ENCODE assay signal across 17 cellular contexts in the genomic region with DNA sequence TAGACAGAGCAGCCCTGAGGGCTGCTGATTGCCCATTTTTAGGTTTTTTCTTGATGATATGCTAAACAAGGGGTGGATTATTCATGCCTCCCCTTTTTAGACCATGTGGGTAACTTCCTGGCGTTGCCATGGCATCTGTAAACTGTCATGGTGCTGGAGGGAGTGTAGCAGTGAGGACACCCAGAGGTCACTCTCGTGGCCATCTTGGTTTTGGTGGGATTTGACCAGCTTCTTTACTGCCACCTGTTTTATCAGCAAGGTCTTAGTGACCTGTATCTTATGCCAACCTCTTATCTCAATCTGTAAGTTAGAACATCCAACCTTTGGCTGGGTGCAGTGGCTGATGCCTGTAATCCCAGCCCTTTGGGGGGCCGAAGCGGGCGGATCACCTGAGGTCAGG.
"Had no signal": no experiment of that assay in that cellular context is flagged by ENCODE, and none has a peak within 500 bp of the region (broad histone marks: within the 10 kb centered on the region; RNA-seq: fewer than 3 reads in every experiment).

No MANE protein-coding gene starts in this region.

- H3K4me3 ChIP-seq: ascending aorta, cardiac muscle cell, gastroesophageal sphincter, left lung, prostate gland, right lobe of liver, smooth muscle cell, upper lobe of left lung had no signal

- DNase-seq: activated CD4-positive, alpha-beta T cell treated with anti-CD3 and anti-CD28 coated beads, Interleukin-2, amount 50 U/mL, for 48 hours; activated naive CD4-positive, alpha-beta T cell treated with anti-CD3 and anti-CD28 coated beads, Interleukin-2, amount 10 ng/mL, durations not matched to agents 7 days and 5 days; activated T-cell treated with anti-CD3 and anti-CD28 coated beads, Interleukin-2, amount 50 U/mL, for 24 hours; erythroblast; kidney; left lung; mammary epithelial cell; natural killer cell; right lobe of liver; stimulated activated naive CD8-positive, alpha-beta T cell treated with anti-CD3 and anti-CD28 coated beads, Interleukin-15, Interleukin-2, amounts not matched to agents 100 U/mL and 50 U/mL, for 24 hours had no signal

- H3K27ac ChIP-seq: ascending aorta, cardiac muscle cell, gastroesophageal sphincter, left lung, prostate gland, right lobe of liver, upper lobe of left lung, VCaP had no signal

- H3K4me2 ChIP-seq: smooth muscle cell had no signal

- H3K4me1 ChIP-seq: ascending aorta, gastroesophageal sphincter, left lung, prostate gland, right lobe of liver, upper lobe of left lung had no signal

- H3K36me3 ChIP-seq: ascending aorta, cardiac muscle cell, gastroesophageal sphincter, left lung, prostate gland, right lobe of liver, upper lobe of left lung had no signal

- H3K9me3 ChIP-seq: ascending aorta, gastroesophageal sphincter, left lung, prostate gland, right lobe of liver, upper lobe of left lung had no signal

- H3K4me3 Mint-ChIP-seq: activated naive CD4-positive, alpha-beta T cell treated with anti-CD3 and anti-CD28 coated beads, Interleukin-2, amount 10 ng/mL, durations not matched to agents 7 days and 5 days; activated T-cell treated with anti-CD3 and anti-CD28 coated beads, Interleukin-2, amount 50 U/mL, for 24 hours; natural killer cell had no signal

- H3K4me1 Mint-ChIP-seq: activated naive CD4-positive, alpha-beta T cell treated with anti-CD3 and anti-CD28 coated beads, Interleukin-2, amount 10 ng/mL, durations not matched to agents 7 days and 5 days; natural killer cell had no signal

- H3K27me3 ChIP-seq: ascending aorta, cardiac muscle cell, gastroesophageal sphincter, left lung, right lobe of liver, upper lobe of left lung had no signal

- H3K27ac Mint-ChIP-seq: activated naive CD4-positive, alpha-beta T cell treated with anti-CD3 and anti-CD28 coated beads, Interleukin-2, amount 10 ng/mL, durations not matched to agents 7 days and 5 days; activated T-cell treated with anti-CD3 and anti-CD28 coated beads, Interleukin-2, amount 50 U/mL, for 24 hours; natural killer cell had no signal

- H3K9me3 Mint-ChIP-seq: activated naive CD4-positive, alpha-beta T cell treated with anti-CD3 and anti-CD28 coated beads, Interleukin-2, amount 10 ng/mL, durations not matched to agents 7 days and 5 days; natural killer cell had no signal

- ATAC-seq: gastroesophageal sphincter; left lung; natural killer cell; right lobe of liver; stimulated activated naive CD8-positive, alpha-beta T cell treated with anti-CD3 and anti-CD28 coated beads, Interleukin-15, Interleukin-2, amounts not matched to agents 100 U/mL and 50 U/mL, for 24 hours had no signal

- H3K36me3 Mint-ChIP-seq: activated naive CD4-positive, alpha-beta T cell treated with anti-CD3 and anti-CD28 coated beads, Interleukin-2, amount 10 ng/mL, durations not matched to agents 7 days and 5 days; natural killer cell had no signal
